In the genomic region with DNA sequence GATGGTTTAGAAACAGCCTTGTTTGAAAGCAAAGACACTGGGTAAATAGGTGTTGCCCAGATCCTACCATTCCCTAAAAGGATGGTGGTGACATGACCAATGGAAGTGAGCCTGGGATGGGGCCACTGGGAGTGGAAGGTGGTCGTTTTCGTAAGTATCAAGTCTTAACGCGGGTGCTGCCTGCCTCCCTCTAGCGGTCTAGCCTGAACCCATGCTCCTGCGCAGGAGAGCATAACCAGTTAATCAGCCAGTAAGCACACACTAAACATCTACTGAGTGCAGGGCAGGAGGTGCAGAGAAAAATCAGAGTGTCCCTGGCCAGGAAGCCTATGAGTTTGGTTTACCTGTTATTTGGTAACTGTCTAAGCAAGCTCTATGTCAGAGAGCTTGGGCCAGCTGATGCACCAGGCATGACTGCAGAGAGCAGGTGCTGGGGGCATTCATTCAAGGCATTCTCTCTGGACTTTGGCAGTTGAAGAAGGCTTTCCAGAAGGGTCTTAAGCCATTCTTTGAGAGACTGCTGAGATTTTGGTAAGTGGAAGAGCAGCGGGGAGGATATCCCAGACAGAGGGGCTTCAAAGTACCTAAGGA, we compare ENCODE assay signal across 9 cellular contexts. TPM values are rescaled to one million over a fixed set of nuclear protein-coding genes. Genes with fewer than 3 reads are reported as not detected.
A peak's percentile ranks its signal among the peaks of the same experiment; 100 is the strongest.
DNase-seq lines count a peak whose midpoint lies in the region; ATAC-seq, FAIRE-seq and TF ChIP-seq lines count a peak whose summit lies in the region.
"Had no signal": no experiment of that assay in that cellular context is flagged by ENCODE, and none has a peak within 500 bp of the region (broad histone marks: within the 10 kb centered on the region; RNA-seq: fewer than 3 reads in every experiment).

No MANE protein-coding gene starts in this region.

- no peak overlapping the region for H2AFZ ChIP-seq in hepatocyte

- H3K27me3 ChIP-seq in hepatocyte (no peaks in the 10 kb centered on the region), tibial artery (no peaks in the 10 kb centered on the region), WERI-Rb-1 (ENCODE audit: insufficient read depth, low read depth, severe bottlenecking) (no peaks in the 10 kb centered on the region)

- no peaks in the 10 kb centered on the region for H3K9me3 Mint-ChIP-seq in activated T-helper 17 cell treated with anti-CD3 and anti-CD28 coated beads, Interleukin-2, amount 50 U/mL, for 72 hours

- intact Hi-C loops in tibial artery (cut with DNase I; ENCODE audit: low total_unique reads), result no loop called here

- H3K27ac ChIP-seq in hepatocyte (no peak overlapping the region), tibial artery (no peak overlapping the region), WERI-Rb-1 (no peak overlapping the region)

- H3K4me1 ChIP-seq in hepatocyte (ENCODE audit: insufficient read depth), result no peaks in the 10 kb centered on the region
- peaks cover 0 to 8% (median 6%) of the 10 kb centered on the region in 4 donors for H3K4me1 ChIP-seq in tibial artery

- FAIRE-seq in GM18507 (lab: Jason Lieb, UNC), result peak; percentile 59

- H3K4me3 Mint-ChIP-seq in activated T-helper 17 cell treated with anti-CD3 and anti-CD28 coated beads, Interleukin-2, amount 50 U/mL, for 72 hours, result no peak overlapping the region
- H3K4me3 Mint-ChIP-seq: activated naive CD8-positive, alpha-beta T cell had no signal

- no peaks in the 10 kb centered on the region for H3K9me3 ChIP-seq in hepatocyte (ENCODE audit: low read depth)
- no peaks in the 10 kb centered on the region for H3K9me3 ChIP-seq in tibial artery
- no peaks in the 10 kb centered on the region for H3K9me3 ChIP-seq in WERI-Rb-1 (ENCODE audit: severe bottlenecking)

- no peak overlapping the region for H3K27ac Mint-ChIP-seq in activated T-helper 17 cell treated with anti-CD3 and anti-CD28 coated beads, Interleukin-2, amount 50 U/mL, for 72 hours
- H3K27ac Mint-ChIP-seq: activated naive CD8-positive, alpha-beta T cell had no signal

- no peak overlapping the region for H3K4me3 ChIP-seq in hepatocyte
- H3K4me3 ChIP-seq in tibial artery, result no peak overlapping the region
- no peak overlapping the region for H3K4me3 ChIP-seq in WERI-Rb-1 (ENCODE audit: low read depth, low read length)

- no peaks in the 10 kb centered on the region for H3K4me1 Mint-ChIP-seq in activated T-helper 17 cell treated with anti-CD3 and anti-CD28 coated beads, Interleukin-2, amount 50 U/mL, for 72 hours

- H4K20me1 ChIP-seq in hepatocyte (ENCODE audit: insufficient read depth, poor library complexity, severe bottlenecking), result no peaks in the 10 kb centered on the region

- H3K9me2 ChIP-seq in hepatocyte (replicated peaks; ENCODE audit: insufficient read depth), result no peaks in the 10 kb centered on the region

- 25% methylated on average over 7 of the region's 7 CpGs for WGBS in hepatocyte (ENCODE audit: low lambda C conversion rate, missing lambda C conversion rate)

- H3K36me3 ChIP-seq in hepatocyte (replicated peaks; ENCODE audit: insufficient read depth, low read depth) (no peaks in the 10 kb centered on the region), tibial artery (no peaks in the 10 kb centered on the region), WERI-Rb-1 (no peaks in the 10 kb centered on the region)

- H3K79me2 ChIP-seq in hepatocyte, result no peaks in the 10 kb centered on the region

- H3K4me2 ChIP-seq in hepatocyte, result no peak overlapping the region

- DNase-seq in AG08396 (ENCODE audit: low spot score) (peak; percentile 32), GM18507 (ENCODE audit: extremely low spot score, insufficient read length, low read depth) (no peak), hepatocyte (ENCODE audit: low spot score) (peak; percentile 37), tibial artery (no peak), HPDE6-E6E7 (ENCODE audit: extremely low spot score) (no peak), WERI-Rb-1 (no peak)

- H3K36me3 Mint-ChIP-seq in activated T-helper 17 cell treated with anti-CD3 and anti-CD28 coated beads, Interleukin-2, amount 50 U/mL, for 72 hours (ENCODE audit: low read depth), result no peaks in the 10 kb centered on the region
- H3K36me3 Mint-ChIP-seq: activated naive CD8-positive, alpha-beta T cell had no signal

- peak; percentile 41 for TF ChIP-seq CTCF in hepatocyte (IDR thresholded peaks at IDR 0.05; ENCODE audit: poor library complexity)
- peak; percentile 22 to 30 for TF ChIP-seq CTCF in tibial artery (IDR thresholded peaks at IDR 0.05)
- TF ChIP-seq CTCF in WERI-Rb-1 (IDR thresholded peaks at IDR 0.05; ENCODE audit: low read depth, low read length), result no peak

- H3K27me3 Mint-ChIP-seq in activated T-helper 17 cell treated with anti-CD3 and anti-CD28 coated beads, Interleukin-2, amount 50 U/mL, for 72 hours, result peaks cover 20% of the 10 kb centered on the region
- H3K27me3 Mint-ChIP-seq: activated naive CD8-positive, alpha-beta T cell had no signal

- ATAC-seq in activated T-helper 17 cell treated with anti-CD3 and anti-CD28 coated beads, Interleukin-2, amount 50 U/mL, for 72 hours (replicated peaks), result peak; percentile 40
- ATAC-seq in HG03571 (IDR thresholded peaks at IDR 0.05; ENCODE audit: unreplicated experiment), result no peak

RNA-seq across cellular contexts. Expression of a gene that starts 0.9 kb away (rescaled TPM):
- 1 to 10 TPM; 1.8 TPM for total RNA-seq in activated T-helper 17 cell treated with anti-CD3 and anti-CD28 coated beads, Interleukin-2, amount 50 U/mL, for 72 hours
- 0.40 and 0.67 TPM in 2 replicates for total RNA-seq in hepatocyte
- 0.44 and 1.7 TPM in 2 replicates for polyA plus RNA-seq in hepatocyte

Comparison
In these comparisons a context has a peak if more than half of its experiments do, and no peak if none do; other contexts are left out.
1. DNase-seq: peak in AG08396 (single experiment) and hepatocyte (single experiment); none in GM18507 (single experiment), tibial artery (0 of 2), HPDE6-E6E7 (single experiment) and WERI-Rb-1 (single experiment).